Comparison of ENCODE assay signal across 8 cellular contexts in genomic region chr19:342801-343421, GRCh38. TPM values are rescaled to one million over a fixed set of nuclear protein-coding genes. Genes with fewer than 3 reads are reported as not detected.
DNase-seq lines count a peak whose midpoint lies in the region; ATAC-seq and TF ChIP-seq lines count a peak whose summit lies in the region.

No MANE protein-coding gene starts in this region.

- intact Hi-C loops in OCI-LY7 (cut with micrococcal nuclease; ENCODE audit: unreplicated experiment), result no loop called here
- intact Hi-C loops in colonic mucosa (cut with DNase I), result no loop called here
- intact Hi-C loops in lower lobe of right lung (cut with DNase I), result no loop called here

- ATAC-seq in lower lobe of right lung, result peak; percentile 46 to 58
- ATAC-seq in GM18511 (IDR thresholded peaks at IDR 0.05; ENCODE audit: unreplicated experiment), result no peak
- no peak for ATAC-seq in HG02763 (IDR thresholded peaks at IDR 0.05; ENCODE audit: unreplicated experiment)

- peaks cover 61% of the 10 kb centered on the region for H3K79me2 ChIP-seq in OCI-LY7 (ENCODE audit: insufficient read depth, low read depth, low read length)

- no peak overlapping the region for H2AFZ ChIP-seq in OCI-LY7 (ENCODE audit: low read length)

- H3K27ac ChIP-seq in OCI-LY7 (ENCODE audit: low read depth, low read length, poor library complexity, severe bottlenecking) (no peak overlapping the region), colonic mucosa (peak overlapping the region; percentile 57), lower lobe of right lung (peak overlapping the region; percentile 82), tibial nerve (peak overlapping the region in 3 of 4 donors; percentile 75 to 83 (median 76))

- peaks cover 12% of the 10 kb centered on the region for H3K9me3 ChIP-seq in OCI-LY7 (ENCODE audit: low read length)
- H3K9me3 ChIP-seq in colonic mucosa, result no peaks in the 10 kb centered on the region
- no peaks in the 10 kb centered on the region for H3K9me3 ChIP-seq in lower lobe of right lung
- no peaks in the 10 kb centered on the region for H3K9me3 ChIP-seq in tibial nerve

- DNase-seq in G401 (ENCODE audit: low spot score) (peak; percentile 14), OCI-LY7 (ENCODE audit: low spot score) (no peak), colonic mucosa (peak; percentile 59), lower lobe of right lung (peak; percentile 78), tibial nerve (ENCODE audit: low spot score in 2 of 2) (peak; percentile 23 to 78), NCI-H446 (lab: John Stamatoyannopoulos, UW) (no peak)

- peaks cover 50% of the 10 kb centered on the region for H3K36me3 ChIP-seq in OCI-LY7 (ENCODE audit: insufficient read depth, low read length)
- no peaks in the 10 kb centered on the region for H3K36me3 ChIP-seq in colonic mucosa
- peaks cover 2% of the 10 kb centered on the region for H3K36me3 ChIP-seq in lower lobe of right lung
- peaks cover 0 to 18% (median 0%) of the 10 kb centered on the region in 3 donors for H3K36me3 ChIP-seq in tibial nerve

- H3K4me3 ChIP-seq in OCI-LY7 (ENCODE audit: low read depth, low read length, poor library complexity, severe bottlenecking) (peak overlapping the region; percentile 95), colonic mucosa (peak overlapping the region; percentile 82), lower lobe of right lung (peak overlapping the region; percentile 84), tibial nerve (peak overlapping the region in 3 of 4 donors; percentile 63 to 89 (median 69))

- POLR2A ChIA-PET in OCI-LY7 (lab: Charles Lee), result interaction anchor here (1.0 kb wide), 1 partner anchor 40 kb away, joined by 3 read pairs; no protein-coding TSS in a partner anchor

- WGBS in tibial nerve, 2 donors, result 18 to 36% methylated on average over 8 to 13 of the region's 14 CpGs

- H3K9ac ChIP-seq in colonic mucosa (ENCODE audit: low read depth in 2 of 2, low read length in 2 of 2), result peak overlapping the region; percentile 66 to 68

- TF ChIP-seq EP300 in tibial nerve (IDR thresholded peaks at IDR 0.05), result peak in 1 of 2 donors; percentile 47

- TF ChIP-seq POLR2A in tibial nerve (IDR thresholded peaks at IDR 0.05), result no peak

- BruUV-seq in OCI-LY7 (replicated peaks; lab: Mats Ljungman, UMichigan), result no TSS peak

- TF ChIP-seq CTCF in OCI-LY7 (conservative IDR thresholded peaks at IDR 0.05; ENCODE audit: low read length) (no peak), colonic mucosa (IDR thresholded peaks at IDR 0.05) (no peak), lower lobe of right lung (IDR thresholded peaks at IDR 0.05) (no peak), tibial nerve (IDR thresholded peaks at IDR 0.05) (no peak)

- in situ Hi-C loops in G401 (cut with HindIII; ENCODE audit: low sequenced_read_pairs), result no loop called here

- CTCF ChIA-PET in OCI-LY7 (lab: Charles Lee; ENCODE audit: unreplicated experiment), result no interaction called here

- H3K4me2 ChIP-seq in OCI-LY7 (ENCODE audit: low read length), result peak overlapping the region; percentile 78

- H3K9me2 ChIP-seq in OCI-LY7 (ENCODE audit: insufficient read depth, low read length), result no peaks in the 10 kb centered on the region

- no peaks in the 10 kb centered on the region for H3K27me3 ChIP-seq in colonic mucosa
- H3K27me3 ChIP-seq in lower lobe of right lung (ENCODE audit: low read depth), result no peaks in the 10 kb centered on the region
- H3K27me3 ChIP-seq in tibial nerve, result no peaks in the 10 kb centered on the region

- H3K4me1 ChIP-seq in OCI-LY7 (ENCODE audit: insufficient read depth, low read length, poor library complexity, severe bottlenecking) (peaks cover 45% of the 10 kb centered on the region), colonic mucosa (peaks cover 16% of the 10 kb centered on the region), lower lobe of right lung (peaks cover 43% of the 10 kb centered on the region), tibial nerve (peaks cover 0 to 45% (median 14%) of the 10 kb centered on the region in 4 donors)

- H4K20me1 ChIP-seq in OCI-LY7 (ENCODE audit: insufficient read depth, low read length), result peaks cover 15% of the 10 kb centered on the region; the same call in 1 of the 2 replicates

RNA-seq across cellular contexts. Expression of gene MIER2, which starts 1.7 kb away (rescaled TPM):
- total RNA-seq in G401 (2014; rRNA removed; shearing (Covaris generic)), result 19.2 and 82.6 TPM in 2 replicates
- total RNA-seq in OCI-LY7 (2014; rRNA removed; shearing (Covaris generic)), result 21.6 and 30.2 TPM in 2 replicates
- total RNA-seq in OCI-LY7 (2022) (29.1 and 33.0 TPM in 2 replicates), colonic mucosa (10 to 100 TPM; 17.3 to 19.1 TPM), lower lobe of right lung (39.4 TPM), tibial nerve (10 to 100 TPM; 17.8 to 20.7 (median 19.1) TPM)

RNA-seq across cellular contexts. Expression of gene PLPP2, which starts 51.7 kb away (rescaled TPM):
- total RNA-seq in G401 (2014; rRNA removed; shearing (Covaris generic)), result not detected in 2 replicates
- 0.03 and 0.05 TPM in 2 replicates for total RNA-seq in OCI-LY7 (2014; rRNA removed; shearing (Covaris generic))
- total RNA-seq in OCI-LY7 (2022) (0.50 and 0.80 TPM in 2 replicates), colonic mucosa (10 to 100 TPM; 83.4 to 88.6 TPM), lower lobe of right lung (11.7 TPM), tibial nerve (10 to 100 TPM in 2 of 4 donors, 1 to 10 TPM in 2; 2.5 to 22.2 (median 9.3) TPM)

Comparison
In these comparisons a context has a peak if more than half of its experiments do, and no peak if none do; other contexts are left out.
1. DNase-seq: peak in G401 (single experiment), colonic mucosa (single experiment), lower lobe of right lung (single experiment) and tibial nerve (2 of 2); none in OCI-LY7 (single experiment) and NCI-H446 (0 of 2).
2. ATAC-seq: peak in lower lobe of right lung (2 of 2); none in GM18511 (single experiment) and HG02763 (single experiment).
3. Peak in every context shown above with its lines, with median percentiles within 50 percentile points of each other: H3K4me3 ChIP-seq.